In the genomic region with DNA sequence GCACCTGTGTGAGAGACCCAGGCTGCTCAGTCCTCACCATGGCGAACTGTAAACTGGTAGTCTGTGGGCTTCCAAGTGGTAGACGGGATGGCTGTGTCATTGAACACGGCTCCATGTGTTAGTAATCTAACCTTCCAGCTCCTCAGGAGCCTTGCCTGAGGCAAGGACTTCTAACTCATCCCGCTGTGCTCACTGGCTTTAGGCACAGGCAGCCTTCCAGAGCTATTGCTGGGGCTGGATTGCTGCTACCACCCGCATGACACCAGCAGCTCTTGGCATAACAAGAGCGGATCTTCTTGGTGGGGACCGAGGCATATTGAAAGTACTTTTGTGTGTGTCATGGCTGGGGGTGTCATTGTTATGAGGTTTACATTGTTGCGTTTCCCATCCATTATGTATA, we compare ENCODE assay signal across 2 cellular contexts.
TF ChIP-seq lines count a peak whose summit lies in the region.

No MANE protein-coding gene starts in this region.

TF ChIP-seq in SK-N-SH, 30 proteins besides CTCF, POLR2A, EP300 and RAD21 (continued from another document):
- no peak for TF ChIP-seq GABPA (IDR thresholded peaks at IDR 0.05; ENCODE audit: low read depth)
- TF ChIP-seq, protein P1, sequence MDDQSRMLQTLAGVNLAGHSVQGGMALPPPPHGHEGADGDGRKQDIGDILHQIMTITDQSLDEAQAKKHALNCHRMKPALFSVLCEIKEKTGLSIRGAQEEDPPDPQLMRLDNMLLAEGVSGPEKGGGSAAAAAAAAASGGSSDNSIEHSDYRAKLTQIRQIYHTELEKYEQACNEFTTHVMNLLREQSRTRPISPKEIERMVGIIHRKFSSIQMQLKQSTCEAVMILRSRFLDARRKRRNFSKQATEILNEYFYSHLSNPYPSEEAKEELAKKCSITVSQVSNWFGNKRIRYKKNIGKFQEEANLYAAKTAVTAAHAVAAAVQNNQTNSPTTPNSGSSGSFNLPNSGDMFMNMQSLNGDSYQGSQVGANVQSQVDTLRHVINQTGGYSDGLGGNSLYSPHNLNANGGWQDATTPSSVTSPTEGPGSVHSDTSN (IDR thresholded peaks at IDR 0.05) = no peak
- TF ChIP-seq FOXJ3 (CRISPR knock-in tag; IDR thresholded peaks at IDR 0.05) = no peak
- TF ChIP-seq SIN3A (IDR thresholded peaks at IDR 0.05; ENCODE audit: borderline replicate concordance, low read depth, low read length) = no peak
- no peak for TF ChIP-seq TAF1 (IDR thresholded peaks at IDR 0.05; ENCODE audit: borderline replicate concordance, low read depth, low read length)
- TF ChIP-seq, protein P2, sequence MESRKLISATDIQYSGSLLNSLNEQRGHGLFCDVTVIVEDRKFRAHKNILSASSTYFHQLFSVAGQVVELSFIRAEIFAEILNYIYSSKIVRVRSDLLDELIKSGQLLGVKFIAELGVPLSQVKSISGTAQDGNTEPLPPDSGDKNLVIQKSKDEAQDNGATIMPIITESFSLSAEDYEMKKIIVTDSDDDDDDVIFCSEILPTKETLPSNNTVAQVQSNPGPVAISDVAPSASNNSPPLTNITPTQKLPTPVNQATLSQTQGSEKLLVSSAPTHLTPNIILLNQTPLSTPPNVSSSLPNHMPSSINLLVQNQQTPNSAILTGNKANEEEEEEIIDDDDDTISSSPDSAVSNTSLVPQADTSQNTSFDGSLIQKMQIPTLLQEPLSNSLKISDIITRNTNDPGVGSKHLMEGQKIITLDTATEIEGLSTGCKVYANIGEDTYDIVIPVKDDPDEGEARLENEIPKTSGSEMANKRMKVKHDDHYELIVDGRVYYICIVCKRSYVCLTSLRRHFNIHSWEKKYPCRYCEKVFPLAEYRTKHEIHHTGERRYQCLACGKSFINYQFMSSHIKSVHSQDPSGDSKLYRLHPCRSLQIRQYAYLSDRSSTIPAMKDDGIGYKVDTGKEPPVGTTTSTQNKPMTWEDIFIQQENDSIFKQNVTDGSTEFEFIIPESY (IDR thresholded peaks at IDR 0.05; ENCODE audit: borderline replicate concordance, low read depth) = no peak
- TF ChIP-seq RCOR1 (IDR thresholded peaks at IDR 0.05; ENCODE audit: low read length) = no peak
- TF ChIP-seq POLR2AphosphoS5 (IDR thresholded peaks at IDR 0.05; ENCODE audit: low read depth, low read length) = no peak
- TF ChIP-seq, protein P3, sequence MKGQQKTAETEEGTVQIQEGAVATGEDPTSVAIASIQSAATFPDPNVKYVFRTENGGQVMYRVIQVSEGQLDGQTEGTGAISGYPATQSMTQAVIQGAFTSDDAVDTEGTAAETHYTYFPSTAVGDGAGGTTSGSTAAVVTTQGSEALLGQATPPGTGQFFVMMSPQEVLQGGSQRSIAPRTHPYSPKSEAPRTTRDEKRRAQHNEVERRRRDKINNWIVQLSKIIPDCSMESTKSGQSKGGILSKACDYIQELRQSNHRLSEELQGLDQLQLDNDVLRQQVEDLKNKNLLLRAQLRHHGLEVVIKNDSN (IDR thresholded peaks at IDR 0.05; ENCODE audit: borderline replicate concordance, low read depth) = no peak
- no peak for TF ChIP-seq GATA2 (CRISPR knock-in tag; IDR thresholded peaks at IDR 0.05)
- TF ChIP-seq MXI1 (IDR thresholded peaks at IDR 0.05; ENCODE audit: low read depth, low read length) = no peak
- no peak for TF ChIP-seq EZH2phosphoT487 (IDR thresholded peaks at IDR 0.05; ENCODE audit: borderline replicate concordance, low read depth)

TF ChIP-seq in SK-N-SH treated with all-trans-retinoic acid at 6 μM for 48 hours, 23 proteins besides CTCF, POLR2A, EP300 and RAD21 (continued from another document):
- TF ChIP-seq, protein P4, sequence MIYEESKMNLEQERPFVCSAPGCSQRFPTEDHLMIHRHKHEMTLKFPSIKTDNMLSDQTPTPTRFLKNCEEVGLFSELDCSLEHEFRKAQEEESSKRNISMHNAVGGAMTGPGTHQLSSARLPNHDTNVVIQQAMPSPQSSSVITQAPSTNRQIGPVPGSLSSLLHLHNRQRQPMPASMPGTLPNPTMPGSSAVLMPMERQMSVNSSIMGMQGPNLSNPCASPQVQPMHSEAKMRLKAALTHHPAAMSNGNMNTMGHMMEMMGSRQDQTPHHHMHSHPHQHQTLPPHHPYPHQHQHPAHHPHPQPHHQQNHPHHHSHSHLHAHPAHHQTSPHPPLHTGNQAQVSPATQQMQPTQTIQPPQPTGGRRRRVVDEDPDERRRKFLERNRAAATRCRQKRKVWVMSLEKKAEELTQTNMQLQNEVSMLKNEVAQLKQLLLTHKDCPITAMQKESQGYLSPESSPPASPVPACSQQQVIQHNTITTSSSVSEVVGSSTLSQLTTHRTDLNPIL (CRISPR knock-in tag; IDR thresholded peaks at IDR 0.05; ENCODE audit: low read depth) = no peak
- TF ChIP-seq TCF4 (CRISPR knock-in tag; IDR thresholded peaks at IDR 0.05; ENCODE audit: borderline replicate concordance) (no peak), ZNF565 (CRISPR knock-in tag; conservative IDR thresholded peaks at IDR 0.05; ENCODE audit: low read depth) (no peak), ARNTL (CRISPR knock-in tag; IDR thresholded peaks at IDR 0.05; ENCODE audit: borderline replicate concordance, low read depth) (no peak), GLIS3 (CRISPR knock-in tag; IDR thresholded peaks at IDR 0.05) (no peak), ISL1 (CRISPR knock-in tag; IDR thresholded peaks at IDR 0.05) (no peak)
